1 cellular context compared by ENCODE assay signal in genomic region chr2:152189622-152190495, GRCh38.
TF ChIP-seq lines count a peak whose summit lies in the region.

No MANE protein-coding gene starts in this region.

TF ChIP-seq in H1, 55 proteins besides CTCF, POLR2A, EP300 and RAD21:
- TF ChIP-seq SRF (IDR thresholded peaks at IDR 0.05; ENCODE audit: low read depth, low read length) (peak; percentile 78; the same call in 1 of the 2 replicates), SAP30 (IDR thresholded peaks at IDR 0.05; ENCODE audit: insufficient read depth, insufficient replicate concordance, low read length) (no peak)
